Comparison of ENCODE assay signal across 24 cellular contexts in genomic region chr1:230501845-230502244, GRCh38.
DNase-seq lines count a peak whose midpoint lies in the region; ATAC-seq and TF ChIP-seq lines count a peak whose summit lies in the region.
"Had no signal": no experiment of that assay in that cellular context is flagged by ENCODE, and none has a peak within 500 bp of the region (broad histone marks: within the 10 kb centered on the region; RNA-seq: fewer than 3 reads in every experiment).

No MANE protein-coding gene starts in this region.

- no peak overlapping the region for H3K27ac Mint-ChIP-seq in MCF 10A (ENCODE audit: low read depth, unreplicated experiment)
- H3K27ac Mint-ChIP-seq: activated B cell treated with CpG ODN at 0.5 μM for 24 hours; activated naive CD8-positive, alpha-beta T cell; activated T-helper 17 cell treated with anti-CD3 and anti-CD28 coated beads, Interleukin-2, amount 50 U/mL, for 72 hours; neural progenitor cell had no signal

- ATAC-seq in left lung = peak; percentile 53
- ATAC-seq: activated T-helper 17 cell treated with anti-CD3 and anti-CD28 coated beads, Interleukin-2, amount 50 U/mL, for 72 hours; HCT116; heart right ventricle; psoas muscle had no signal

- peaks cover 22% of the 10 kb centered on the region for H3K27me3 Mint-ChIP-seq in MCF 10A (ENCODE audit: insufficient read depth, unreplicated experiment)

- H3K9me3 Mint-ChIP-seq in MCF 10A (ENCODE audit: unreplicated experiment) = no peaks in the 10 kb centered on the region
- H3K9me3 Mint-ChIP-seq: activated B cell treated with CpG ODN at 0.5 μM for 24 hours; activated T-helper 17 cell treated with anti-CD3 and anti-CD28 coated beads, Interleukin-2, amount 50 U/mL, for 72 hours had no signal

- dilution Hi-C loops in mammary epithelial cell (cut with HindIII; ENCODE audit: low sequenced_read_pairs) = no loop called here

- TF ChIP-seq CTCF in MCF 10A (IDR thresholded peaks at IDR 0.05; ENCODE audit: unreplicated experiment) = no peak
- TF ChIP-seq CTCF in mammary epithelial cell (conservative IDR thresholded peaks at IDR 0.05 in 1 of 2, IDR thresholded peaks at IDR 0.05 in 1 of 2; ENCODE audit: extremely low read depth in 1 of 2, insufficient read depth in 1 of 2, low read depth in 1 of 2, low read length in 2 of 2) = no peak
- no peak for TF ChIP-seq CTCF in choroid plexus epithelial cell (conservative IDR thresholded peaks at IDR 0.05; ENCODE audit: low read depth, low read length)
- no peak for TF ChIP-seq CTCF in left lung (IDR thresholded peaks at IDR 0.05)
- no peak for TF ChIP-seq CTCF in transverse colon (IDR thresholded peaks at IDR 0.05)
- no peak for TF ChIP-seq CTCF in Peyer's patch (IDR thresholded peaks at IDR 0.05)

- H3K4me1 ChIP-seq in mammary epithelial cell (ENCODE audit: insufficient read depth, low read length) = no peaks in the 10 kb centered on the region
- H3K4me1 ChIP-seq in left lung = no peaks in the 10 kb centered on the region
- peaks cover 0 to 8% (median 0%) of the 10 kb centered on the region in 4 donors for H3K4me1 ChIP-seq in transverse colon
- H3K4me1 ChIP-seq in Peyer's patch = no peaks in the 10 kb centered on the region
- H3K4me1 ChIP-seq: BE2C, heart right ventricle, psoas muscle had no signal

- TF ChIP-seq POLR2A in transverse colon (IDR thresholded peaks at IDR 0.05) (no peak), Peyer's patch (IDR thresholded peaks at IDR 0.05) (no peak)

- no peak overlapping the region for H3K4me2 ChIP-seq in mammary epithelial cell (ENCODE audit: insufficient read depth, low read depth, low read length)
- H3K4me2 ChIP-seq: neural progenitor cell had no signal

- no peak for TF ChIP-seq EP300 in transverse colon (IDR thresholded peaks at IDR 0.05; ENCODE audit: low read depth)

- DNase-seq in MCF 10A (ENCODE audit: unreplicated experiment) (peak; percentile 27), mammary epithelial cell (no peak), choroid plexus epithelial cell (ENCODE audit: low read depth) (peak; percentile 28), left lung (no peak), transverse colon (peak; percentile 20), Peyer's patch (no peak)
- DNase-seq in activated naive CD4-positive, alpha-beta T cell treated with Interleukin-2 at 50 U/mL for 16 hours = no peak
- no peak for DNase-seq in stimulated activated naive CD4-positive, alpha-beta T cell (lab: John Stamatoyannopoulos, UW)
- DNase-seq: activated B cell treated with CpG ODN at 0.5 μM for 24 hours; activated CD4-positive, alpha-beta T cell treated with anti-CD3 and anti-CD28 coated beads, Interleukin-2, amount 50 U/mL, for 4 hours; activated CD8-positive, alpha-beta memory T cell treated with anti-CD3 and anti-CD28 coated beads, Interleukin-2, amount 50 U/mL, for 48 hours; aorta; BE2C; central memory CD4-positive, alpha-beta T cell; dorsolateral prefrontal cortex; heart right ventricle; NCI-H526 treated with DMSO at 0.1 percent for 48 hours; psoas muscle; T-helper 9 cell had no signal

- H3K27ac ChIP-seq in mammary epithelial cell (ENCODE audit: insufficient read depth, low read depth, low read length) = no peak overlapping the region
- no peak overlapping the region for H3K27ac ChIP-seq in left lung
- H3K27ac ChIP-seq in transverse colon = no peak overlapping the region
- H3K27ac ChIP-seq in Peyer's patch = no peak overlapping the region
- H3K27ac ChIP-seq: heart right ventricle, HL-60, neural progenitor cell, psoas muscle had no signal

- no peaks in the 10 kb centered on the region for H3K36me3 ChIP-seq in mammary epithelial cell (ENCODE audit: insufficient read depth, low read length)
- H3K36me3 ChIP-seq in left lung = no peaks in the 10 kb centered on the region
- no peaks in the 10 kb centered on the region for H3K36me3 ChIP-seq in transverse colon
- H3K36me3 ChIP-seq in Peyer's patch = no peaks in the 10 kb centered on the region
- H3K36me3 ChIP-seq: BE2C, heart right ventricle, neural progenitor cell had no signal

- H3K4me3 ChIP-seq in mammary epithelial cell (replicated peaks in 1 of 3; ENCODE audit: insufficient read depth in 1 of 3, low read depth in 2 of 3, low read length in 3 of 3) = no peak overlapping the region
- no peak overlapping the region for H3K4me3 ChIP-seq in choroid plexus epithelial cell (ENCODE audit: low read depth, low read length)
- no peak overlapping the region for H3K4me3 ChIP-seq in left lung
- no peak overlapping the region for H3K4me3 ChIP-seq in transverse colon
- H3K4me3 ChIP-seq in Peyer's patch = no peak overlapping the region
- H3K4me3 ChIP-seq: dorsolateral prefrontal cortex, heart right ventricle, neural progenitor cell, psoas muscle had no signal

- H3K36me3 Mint-ChIP-seq in MCF 10A (ENCODE audit: insufficient read depth, unreplicated experiment) = no peaks in the 10 kb centered on the region
- H3K36me3 Mint-ChIP-seq: activated naive CD8-positive, alpha-beta T cell; neural progenitor cell had no signal

- peaks cover 15% of the 10 kb centered on the region for H3K4me1 Mint-ChIP-seq in MCF 10A (ENCODE audit: insufficient read depth, unreplicated experiment)
- H3K4me1 Mint-ChIP-seq: activated B cell treated with CpG ODN at 0.5 μM for 24 hours; activated T-helper 17 cell treated with anti-CD3 and anti-CD28 coated beads, Interleukin-2, amount 50 U/mL, for 72 hours had no signal

- no peak overlapping the region for H3K4me3 Mint-ChIP-seq in MCF 10A (ENCODE audit: unreplicated experiment)
- H3K4me3 Mint-ChIP-seq: activated B cell treated with CpG ODN at 0.5 μM for 24 hours; activated naive CD8-positive, alpha-beta T cell; activated T-helper 17 cell treated with anti-CD3 and anti-CD28 coated beads, Interleukin-2, amount 50 U/mL, for 72 hours; neural progenitor cell had no signal

- in situ Hi-C loops in mammary epithelial cell (cut with MboI; ENCODE audit: low sequenced_read_pairs in 2 of 2) (no loop called here), transverse colon (cut with MboI; ENCODE audit: low pct_ligation_motif_present in 1 of 4, low pct_unique_long_range_greater_than_20kb in 1 of 4, low sequenced_read_pairs in 3 of 4) (no loop called here)

- H4K20me1 ChIP-seq in mammary epithelial cell (ENCODE audit: insufficient read depth, low read length) = no peaks in the 10 kb centered on the region

- H3K79me2 ChIP-seq in mammary epithelial cell (ENCODE audit: insufficient read depth, low read length) = no peaks in the 10 kb centered on the region

- CTCF ChIA-PET in MCF 10A (lab: Yijun Ruan, JAX) = interaction anchor here (0.6 to 1.3 kb wide), 3 partner anchors 30 to 279 kb away, joined by 3 to 5 read pairs (median 3); no protein-coding TSS in a partner anchor
- CTCF ChIA-PET in mammary epithelial cell (lab: Charles Lee; ENCODE audit: low non-redundant PET) = no interaction called here

- H3K9me3 ChIP-seq in mammary epithelial cell (replicated peaks; ENCODE audit: insufficient read depth, low read length) (no peaks in the 10 kb centered on the region), left lung (no peaks in the 10 kb centered on the region), transverse colon (no peaks in the 10 kb centered on the region), Peyer's patch (no peaks in the 10 kb centered on the region)
- H3K9me3 ChIP-seq: BE2C, psoas muscle had no signal

- POLR2A ChIA-PET in MCF 10A (lab: Yijun Ruan, JAX) = interaction anchor here (0.8 to 1.4 kb wide), 5 partner anchors 10 to 78 kb away, joined by 3 to 6 read pairs (median 4); no protein-coding TSS in a partner anchor

- WGBS in mammary epithelial cell (ENCODE audit: low coverage, missing lambda C conversion rate) = 24% methylated on average over 1 of the region's 1 CpG
- WGBS in transverse colon (ENCODE audit: low coverage in 1 of 2), 2 donors = 31 to 36% methylated on average over 1 of the region's 1 CpG

- no peak overlapping the region for H2AFZ ChIP-seq in mammary epithelial cell (ENCODE audit: low read depth, low read length)
- H2AFZ ChIP-seq: neural progenitor cell had no signal

- BruUV-seq in MCF 10A (replicated peaks; lab: Mats Ljungman, UMichigan) (no TSS peak), mammary epithelial cell (replicated peaks; lab: Mats Ljungman, UMichigan) (no TSS peak)

- H3K9ac ChIP-seq in mammary epithelial cell (ENCODE audit: insufficient read depth, low read length) = no peak overlapping the region
- H3K9ac ChIP-seq: neural progenitor cell had no signal

- H3K27me3 ChIP-seq in mammary epithelial cell (ENCODE audit: insufficient read depth, low read length) = peaks cover 6% of the 10 kb centered on the region
- no peaks in the 10 kb centered on the region for H3K27me3 ChIP-seq in left lung
- no peaks in the 10 kb centered on the region for H3K27me3 ChIP-seq in transverse colon
- no peaks in the 10 kb centered on the region for H3K27me3 ChIP-seq in Peyer's patch
- H3K27me3 ChIP-seq: BE2C, dorsolateral prefrontal cortex, neural progenitor cell had no signal

- intact Hi-C loops in MCF 10A (cut with micrococcal nuclease) = no loop called here
- intact Hi-C loops in mammary epithelial cell (cut with micrococcal nuclease) = no loop called here
- intact Hi-C loops in left lung (cut with DNase I) = no loop called here
- intact Hi-C loops in transverse colon (cut with DNase I; ENCODE audit: low total_unique reads) = no loop called here

Comparison
In these comparisons a context has a peak if more than half of its experiments do, and no peak if none do; other contexts are left out.
1. DNase-seq: peak in MCF 10A (single experiment), choroid plexus epithelial cell (single experiment) and transverse colon (single experiment); none in mammary epithelial cell (single experiment), left lung (0 of 2), Peyer's patch (0 of 3), activated naive CD4-positive, alpha-beta T cell treated with Interleukin-2 at 50 U/mL for 16 hours (single experiment) and stimulated activated naive CD4-positive, alpha-beta T cell (0 of 6).